8 cellular contexts compared by ENCODE assay signal in genomic region chr15:22979699-22980188, GRCh38. TPM values are rescaled to one million over a fixed set of nuclear protein-coding genes. Genes with fewer than 3 reads are reported as not detected.
A peak's percentile ranks its signal among the peaks of the same experiment; 100 is the strongest.
DNase-seq lines count a peak whose midpoint lies in the region; ATAC-seq and TF ChIP-seq lines count a peak whose summit lies in the region.

No MANE protein-coding gene starts in this region.

- intact Hi-C loops in esophagus squamous epithelium (cut with DNase I): no loop called here
- intact Hi-C loops in natural killer cell (cut with micrococcal nuclease): no loop called here

- POLR2A ChIA-PET in activated CD4-positive, alpha-beta T cell treated with anti-CD3 and anti-CD28 coated beads, Interleukin-2, amount 10 ng/mL, durations not matched to agents 7 days and 5 days (lab: Charles Lee): no interaction called here

- DNase-seq in activated CD4-positive, alpha-beta T cell treated with anti-CD3 and anti-CD28 coated beads for 48 hours: peak; percentile 11
- no peak for DNase-seq in activated CD4-positive, alpha-beta T cell treated with anti-CD3 and anti-CD28 coated beads, Interleukin-2, amount 50 U/mL, for 4 hours
- no peak for DNase-seq in activated CD4-positive, alpha-beta T cell treated with anti-CD3 and anti-CD28 coated beads, Interleukin-2, amount 10 ng/mL, durations not matched to agents 7 days and 5 days
- DNase-seq in esophagus squamous epithelium (lab: John Stamatoyannopoulos, UW): no peak
- no peak for DNase-seq in natural killer cell
- no peak for DNase-seq in SHP77 treated with DMSO at 0.1 percent for 48 hours (lab: John Stamatoyannopoulos, UW)
- no peak for DNase-seq in NAMALWA (ENCODE audit: low spot score)

- H3K36me3 ChIP-seq in esophagus squamous epithelium: no peaks in the 10 kb centered on the region

- ATAC-seq in HG03354 (IDR thresholded peaks at IDR 0.05; ENCODE audit: poor library complexity, severe bottlenecking, unreplicated experiment) (peak; percentile 18), natural killer cell (peak in 2 of 3 donors; percentile 12 to 29)

- no peaks in the 10 kb centered on the region for H3K9me3 Mint-ChIP-seq in activated CD4-positive, alpha-beta T cell treated with anti-CD3 and anti-CD28 coated beads, Interleukin-2, amount 10 ng/mL, durations not matched to agents 7 days and 5 days
- no peaks in the 10 kb centered on the region for H3K9me3 Mint-ChIP-seq in natural killer cell

- H3K9me3 ChIP-seq in esophagus squamous epithelium: no peaks in the 10 kb centered on the region

- peaks cover 4 to 39% (median 6%) of the 10 kb centered on the region in 3 donors for H3K4me1 ChIP-seq in esophagus squamous epithelium

- CTCF ChIA-PET in activated CD4-positive, alpha-beta T cell treated with anti-CD3 and anti-CD28 coated beads, Interleukin-2, amount 10 ng/mL, durations not matched to agents 7 days and 5 days (lab: Charles Lee): interaction anchor here (1.3 kb wide), 1 partner anchor 23 kb away, joined by 4 read pairs; no protein-coding TSS in a partner anchor

- peak overlapping the region; percentile 86 to 97 (median 94) for H3K27ac ChIP-seq in esophagus squamous epithelium

- peaks cover 19% of the 10 kb centered on the region for H3K4me1 Mint-ChIP-seq in activated CD4-positive, alpha-beta T cell treated with anti-CD3 and anti-CD28 coated beads, Interleukin-2, amount 10 ng/mL, durations not matched to agents 7 days and 5 days
- peaks cover 15% of the 10 kb centered on the region in 2 donors for H3K4me1 Mint-ChIP-seq in natural killer cell

- peak overlapping the region; percentile 16 for H3K27ac Mint-ChIP-seq in activated CD4-positive, alpha-beta T cell treated with anti-CD3 and anti-CD28 coated beads, Interleukin-2, amount 10 ng/mL, durations not matched to agents 7 days and 5 days
- H3K27ac Mint-ChIP-seq in natural killer cell: peak overlapping the region in 1 of 2 donors; percentile 77

- TF ChIP-seq POLR2A in esophagus squamous epithelium (IDR thresholded peaks at IDR 0.05): no peak

- peaks cover 22% of the 10 kb centered on the region for H3K27me3 Mint-ChIP-seq in activated CD4-positive, alpha-beta T cell treated with anti-CD3 and anti-CD28 coated beads, Interleukin-2, amount 10 ng/mL, durations not matched to agents 7 days and 5 days
- H3K27me3 Mint-ChIP-seq in natural killer cell (ENCODE audit: low read depth in 2 of 2): peaks cover 16% of the 10 kb centered on the region in 2 donors

- no peak for TF ChIP-seq CTCF in esophagus squamous epithelium (IDR thresholded peaks at IDR 0.05)
- no peak for TF ChIP-seq CTCF in natural killer cell (IDR thresholded peaks at IDR 0.05)

- no peaks in the 10 kb centered on the region for H3K27me3 ChIP-seq in esophagus squamous epithelium

- 1 to 3% methylated on average over 13 to 15 of the region's 49 CpGs for WGBS in esophagus squamous epithelium, 2 donors

- H3K4me3 ChIP-seq in esophagus squamous epithelium: peak overlapping the region; percentile 73 to 95 (median 88)

- H3K36me3 Mint-ChIP-seq in activated CD4-positive, alpha-beta T cell treated with anti-CD3 and anti-CD28 coated beads, Interleukin-2, amount 10 ng/mL, durations not matched to agents 7 days and 5 days (ENCODE audit: low read depth): no peaks in the 10 kb centered on the region
- no peaks in the 10 kb centered on the region for H3K36me3 Mint-ChIP-seq in natural killer cell

- peak overlapping the region; percentile 78 for H3K4me3 Mint-ChIP-seq in activated CD4-positive, alpha-beta T cell treated with anti-CD3 and anti-CD28 coated beads, Interleukin-2, amount 10 ng/mL, durations not matched to agents 7 days and 5 days
- H3K4me3 Mint-ChIP-seq in natural killer cell: peak overlapping the region; percentile 94

RNA-seq across cellular contexts. Expression of gene CYFIP1, which starts 0.4 kb away (rescaled TPM):
- 10 to 100 TPM; 14.6 to 16.3 TPM for total RNA-seq in activated CD4-positive, alpha-beta T cell treated with anti-CD3 and anti-CD28 coated beads, Interleukin-2, amount 10 ng/mL, durations not matched to agents 7 days and 5 days
- 10 to 100 TPM; 88.0 to 92.5 (median 90.1) TPM for total RNA-seq in esophagus squamous epithelium
- total RNA-seq in natural killer cell: 1 to 10 TPM; 6.4 to 9.2 (median 8.8) TPM

RNA-seq across cellular contexts. Expression of gene TUBGCP5, which starts 59.6 kb away (rescaled TPM):
- total RNA-seq in activated CD4-positive, alpha-beta T cell treated with anti-CD3 and anti-CD28 coated beads, Interleukin-2, amount 10 ng/mL, durations not matched to agents 7 days and 5 days: 10 to 100 TPM; 21.7 to 22.2 TPM
- total RNA-seq in esophagus squamous epithelium: 10 to 100 TPM; 10.6 to 33.6 (median 20.0) TPM
- total RNA-seq in natural killer cell: 10 to 100 TPM; 14.7 to 20.4 (median 17.5) TPM

Comparison
In these comparisons a context has a peak if more than half of its experiments do, and no peak if none do; other contexts are left out.
1. RNA of gene CYFIP1, which starts 0.4 kb away (total RNA-seq): 88.0 to 92.5 TPM in esophagus squamous epithelium; 14.6 to 16.3 TPM in activated CD4-positive, alpha-beta T cell treated with anti-CD3 and anti-CD28 coated beads, Interleukin-2, amount 10 ng/mL, durations not matched to agents 7 days and 5 days and 6.4 to 9.2 TPM in natural killer cell; every median in the first group is over 4 times any median in the second.